Comparison of ENCODE assay signal across 1 cellular context in the genomic region with DNA sequence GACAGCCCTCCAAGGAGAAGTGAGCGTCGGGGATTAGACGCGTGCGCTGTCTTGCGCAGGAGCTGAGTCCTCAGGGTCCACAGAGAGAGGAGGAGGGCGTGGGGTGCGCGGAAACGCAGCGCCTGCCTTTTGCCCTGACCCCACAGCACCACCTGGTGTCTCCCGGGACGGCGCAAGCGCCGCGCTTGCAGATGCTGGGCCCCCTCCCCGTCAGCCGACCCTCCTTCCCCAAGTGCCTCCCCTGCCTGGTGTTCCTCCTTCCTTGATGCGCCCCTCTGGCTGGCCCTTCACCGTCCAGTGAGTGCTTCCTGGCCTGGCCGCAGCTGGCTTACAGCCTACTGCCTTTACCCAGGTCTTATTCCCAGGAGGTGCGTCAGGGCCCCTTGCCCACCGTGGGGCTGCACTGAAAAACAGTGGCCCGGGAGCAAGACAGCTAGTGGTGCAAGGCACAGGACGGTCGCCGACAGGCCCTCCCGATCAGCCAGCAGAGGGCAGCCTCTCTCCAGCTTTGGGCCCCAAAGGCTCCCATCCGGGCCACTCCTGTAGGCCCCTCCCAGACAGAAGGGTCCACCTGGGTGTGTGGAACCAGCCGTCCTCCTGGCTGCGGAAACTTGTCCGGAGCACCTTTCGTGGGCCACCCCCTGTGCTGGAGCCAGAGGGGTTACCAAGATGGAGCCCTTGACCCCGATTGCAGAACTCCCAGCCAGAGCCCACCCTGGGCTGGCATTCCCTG.
TF ChIP-seq lines count a peak whose summit lies in the region.

No MANE protein-coding gene starts in this region.

TF ChIP-seq in K562, 482 proteins besides CTCF, POLR2A, EP300 and RAD21 (continued from another document and continues in another):
- TF ChIP-seq, protein P1, sequence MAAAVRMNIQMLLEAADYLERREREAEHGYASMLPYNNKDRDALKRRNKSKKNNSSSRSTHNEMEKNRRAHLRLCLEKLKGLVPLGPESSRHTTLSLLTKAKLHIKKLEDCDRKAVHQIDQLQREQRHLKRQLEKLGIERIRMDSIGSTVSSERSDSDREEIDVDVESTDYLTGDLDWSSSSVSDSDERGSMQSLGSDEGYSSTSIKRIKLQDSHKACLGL (CRISPR knock-in tag; IDR thresholded peaks at IDR 0.05; ENCODE audit: borderline replicate concordance, poor library complexity, severe bottlenecking): no peak
- TF ChIP-seq KLF6 (CRISPR knock-in tag; IDR thresholded peaks at IDR 0.05; ENCODE audit: borderline replicate concordance): peak; percentile 66; the same call in 1 of the 2 replicates
- no peak for TF ChIP-seq WHSC1 (IDR thresholded peaks at IDR 0.05; ENCODE audit: low read length)
- peak; percentile 34 for TF ChIP-seq HNRNPLL (IDR thresholded peaks at IDR 0.05; ENCODE audit: low read depth, low read length, poor library complexity, severe bottlenecking)
- TF ChIP-seq, protein P2, sequence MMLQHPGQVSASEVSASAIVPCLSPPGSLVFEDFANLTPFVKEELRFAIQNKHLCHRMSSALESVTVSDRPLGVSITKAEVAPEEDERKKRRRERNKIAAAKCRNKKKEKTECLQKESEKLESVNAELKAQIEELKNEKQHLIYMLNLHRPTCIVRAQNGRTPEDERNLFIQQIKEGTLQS (IDR thresholded peaks at IDR 0.05): no peak
- TF ChIP-seq, protein P2 (CRISPR knock-in tag; conservative IDR thresholded peaks at IDR 0.05): no peak
- TF ChIP-seq, protein P3, sequence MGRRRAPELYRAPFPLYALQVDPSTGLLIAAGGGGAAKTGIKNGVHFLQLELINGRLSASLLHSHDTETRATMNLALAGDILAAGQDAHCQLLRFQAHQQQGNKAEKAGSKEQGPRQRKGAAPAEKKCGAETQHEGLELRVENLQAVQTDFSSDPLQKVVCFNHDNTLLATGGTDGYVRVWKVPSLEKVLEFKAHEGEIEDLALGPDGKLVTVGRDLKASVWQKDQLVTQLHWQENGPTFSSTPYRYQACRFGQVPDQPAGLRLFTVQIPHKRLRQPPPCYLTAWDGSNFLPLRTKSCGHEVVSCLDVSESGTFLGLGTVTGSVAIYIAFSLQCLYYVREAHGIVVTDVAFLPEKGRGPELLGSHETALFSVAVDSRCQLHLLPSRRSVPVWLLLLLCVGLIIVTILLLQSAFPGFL (CRISPR knock-in tag; IDR thresholded peaks at IDR 0.05): no peak
- TF ChIP-seq HDAC2 (IDR thresholded peaks at IDR 0.05): peak; percentile 47; the same call in 1 of the 2 replicates
- TF ChIP-seq ZNF76 (CRISPR knock-in tag; IDR thresholded peaks at IDR 0.05; ENCODE audit: borderline replicate concordance): no peak
- TF ChIP-seq PRMT5 (CRISPR knock-in tag; IDR thresholded peaks at IDR 0.05): no peak
- TF ChIP-seq ATF1 (CRISPR knock-in tag; IDR thresholded peaks at IDR 0.05): no peak
- 0 out of 2 replicates have a peak, but pooled peaks have one; percentile 40 for TF ChIP-seq ATF1 (tag; IDR thresholded peaks at IDR 0.05)
- TF ChIP-seq CHD2 (IDR thresholded peaks at IDR 0.05; ENCODE audit: low read depth, low read length): no peak
- TF ChIP-seq POLR2H (tag; IDR thresholded peaks at IDR 0.05; ENCODE audit: low read depth): no peak
- no peak for TF ChIP-seq DDX20 (tag; IDR thresholded peaks at IDR 0.05; ENCODE audit: low read depth)
- TF ChIP-seq ZNF518B (CRISPR knock-in tag; IDR thresholded peaks at IDR 0.05): no peak
- TF ChIP-seq ZNF324 (CRISPR knock-in tag; IDR thresholded peaks at IDR 0.05): no peak
- TF ChIP-seq SMAD1 (IDR thresholded peaks at IDR 0.05; ENCODE audit: low read depth, low read length, partially characterized antibody): peak; percentile 5
- 0 out of 2 replicates have a peak, but pooled peaks have one; percentile 11 for TF ChIP-seq E2F3 (CRISPR knock-in tag; IDR thresholded peaks at IDR 0.05)
- no peak for TF ChIP-seq PHTF2 (CRISPR knock-in tag; IDR thresholded peaks at IDR 0.05)
- TF ChIP-seq SMC3 (conservative IDR thresholded peaks at IDR 0.05; ENCODE audit: insufficient read depth, low read depth, low read length): peak; percentile 83
- no peak for TF ChIP-seq ESRRB (CRISPR knock-in tag; IDR thresholded peaks at IDR 0.05; ENCODE audit: borderline replicate concordance)
- TF ChIP-seq HDAC1 (IDR thresholded peaks at IDR 0.05): 0 out of 4 replicates have a peak, but pooled peaks of 1 of the 2 experiments have one; percentile 19
- TF ChIP-seq FUS (optimal IDR thresholded peaks at IDR 0.05; ENCODE audit: low read depth, low read length): no peak
- no peak for TF ChIP-seq PRPF4 (IDR thresholded peaks at IDR 0.05; ENCODE audit: insufficient read depth, low read depth, low read length, poor library complexity, severe bottlenecking)
- TF ChIP-seq TAL1 (IDR thresholded peaks at IDR 0.05): no peak
- TF ChIP-seq ZBTB5 (IDR thresholded peaks at IDR 0.05): no peak
- no peak for TF ChIP-seq HMGXB4 (CRISPR knock-in tag; IDR thresholded peaks at IDR 0.05)
- TF ChIP-seq ZNF407 (IDR thresholded peaks at IDR 0.05; ENCODE audit: low read depth): no peak
- TF ChIP-seq CBX8 (IDR thresholded peaks at IDR 0.05; ENCODE audit: borderline replicate concordance, extremely low read depth, low read depth, low read length, poor library complexity, severe bottlenecking): no peak
